9 cellular contexts compared by ENCODE assay signal in genomic region chr19:51016798-51017683, GRCh38. TPM values are rescaled to one million over a fixed set of nuclear protein-coding genes. Genes with fewer than 3 reads are reported as not detected.
A peak's percentile ranks its signal among the peaks of the same experiment; 100 is the strongest.
DNase-seq lines count a peak whose midpoint lies in the region; ATAC-seq and TF ChIP-seq lines count a peak whose summit lies in the region.
"Had no signal": no experiment of that assay in that cellular context is flagged by ENCODE, and none has a peak within 500 bp of the region (broad histone marks: within the 10 kb centered on the region; RNA-seq: fewer than 3 reads in every experiment).

No MANE protein-coding gene starts in this region.

- TF ChIP-seq CTCF in GM20000 (IDR thresholded peaks at IDR 0.05; ENCODE audit: extremely low read depth, missing control alignments) (peak; percentile 74), OCI-LY7 (conservative IDR thresholded peaks at IDR 0.05; ENCODE audit: low read length) (peak; percentile 74), retinal pigment epithelial cell (conservative IDR thresholded peaks at IDR 0.05; ENCODE audit: low read depth, low read length) (peak; percentile 81)

- DNase-seq in AG08396 (ENCODE audit: low spot score) = peak; percentile 68
- DNase-seq in GM20000 (ENCODE audit: low spot score) = peak; percentile 83
- peak; percentile 20 for DNase-seq in OCI-LY7 (ENCODE audit: low spot score)
- DNase-seq in adipocyte (ENCODE audit: low read depth) = peak; percentile 46
- peak; percentile 39 to 55 for DNase-seq in hippocampal formation (lab: John Stamatoyannopoulos, UW)
- no peak for DNase-seq in retinal pigment epithelial cell (ENCODE audit: low read depth)
- no peak for DNase-seq in NCI-H2081 (lab: John Stamatoyannopoulos, UW)

- H3K36me3 ChIP-seq in OCI-LY7 (ENCODE audit: insufficient read depth, low read length) = no peaks in the 10 kb centered on the region
- no peaks in the 10 kb centered on the region for H3K36me3 ChIP-seq in adipocyte (ENCODE audit: control insufficient read depth, insufficient read depth, low read length, severe bottlenecking)

- H3K9ac ChIP-seq in adipocyte (ENCODE audit: low read length) = no peak overlapping the region

- H3K9me2 ChIP-seq in OCI-LY7 (ENCODE audit: insufficient read depth, low read length) = no peaks in the 10 kb centered on the region

- POLR2A ChIA-PET in OCI-LY7 (lab: Charles Lee) = no interaction called here

- peaks cover 35% of the 10 kb centered on the region for H3K27me3 ChIP-seq in adipocyte (replicated peaks; ENCODE audit: control insufficient read depth, insufficient read depth, low read length)

- BruUV-seq in OCI-LY7 (replicated peaks; lab: Mats Ljungman, UMichigan) = no TSS peak

- CTCF ChIA-PET in OCI-LY7 (lab: Charles Lee; ENCODE audit: unreplicated experiment) = no interaction called here

- H3K27ac ChIP-seq in OCI-LY7 (ENCODE audit: low read depth, low read length, poor library complexity, severe bottlenecking) = no peak overlapping the region

- intact Hi-C loops in OCI-LY7 (cut with micrococcal nuclease; ENCODE audit: unreplicated experiment) = no loop called here

- no peak overlapping the region for H3K4me3 ChIP-seq in OCI-LY7 (ENCODE audit: low read depth, low read length, poor library complexity, severe bottlenecking)
- peak overlapping the region; percentile 54 for H3K4me3 ChIP-seq in adipocyte (ENCODE audit: low read length)
- peak overlapping the region; percentile 6 for H3K4me3 ChIP-seq in retinal pigment epithelial cell (ENCODE audit: low read length)

- ATAC-seq in GM21576 (IDR thresholded peaks at IDR 0.05; ENCODE audit: unreplicated experiment) = no peak

- H3K4me1 ChIP-seq in OCI-LY7 (ENCODE audit: insufficient read depth, low read length, poor library complexity, severe bottlenecking) (no peaks in the 10 kb centered on the region), adipocyte (ENCODE audit: control insufficient read depth, insufficient read depth, low read length) (peaks cover 7% of the 10 kb centered on the region)

- no peaks in the 10 kb centered on the region for H4K20me1 ChIP-seq in OCI-LY7 (ENCODE audit: insufficient read depth, low read length)

- no peaks in the 10 kb centered on the region for H3K79me2 ChIP-seq in OCI-LY7 (ENCODE audit: insufficient read depth, low read depth, low read length)

- no peak overlapping the region for H3K4me2 ChIP-seq in OCI-LY7 (ENCODE audit: low read length)

- no peak overlapping the region for H2AFZ ChIP-seq in OCI-LY7 (ENCODE audit: low read length)

- H3K9me3 ChIP-seq in OCI-LY7 (ENCODE audit: low read length) (no peaks in the 10 kb centered on the region), adipocyte (ENCODE audit: control insufficient read depth, low read length) (no peaks in the 10 kb centered on the region)

RNA-seq across cellular contexts. Expression of gene KLK10, which starts 2.5 kb away (rescaled TPM):
- total RNA-seq in OCI-LY7 (2014; rRNA removed; shearing (Covaris generic)) = not detected in 2 replicates
- total RNA-seq in OCI-LY7 (2022) = not detected in 2 replicates
- total RNA-seq: urinary bladder had no signal

RNA-seq across cellular contexts. Expression of gene KLK11, which starts 9.4 kb away (rescaled TPM):
- not detected in 2 replicates for total RNA-seq in OCI-LY7 (2014; rRNA removed; shearing (Covaris generic))
- total RNA-seq in OCI-LY7 (2022) = not detected in 2 replicates
- total RNA-seq: urinary bladder had no signal

RNA-seq across cellular contexts. Expression of gene KLK8, which starts 15.6 kb away (rescaled TPM):
- total RNA-seq in OCI-LY7 (2014; rRNA removed; shearing (Covaris generic)) = not detected in 2 replicates
- total RNA-seq in OCI-LY7 (2022) = not detected in 2 replicates
- total RNA-seq: urinary bladder had no signal

RNA-seq across cellular contexts. Expression of gene KLK12, which starts 17.8 kb away (rescaled TPM):
- total RNA-seq in OCI-LY7 (2014; rRNA removed; shearing (Covaris generic)) = not detected in 2 replicates
- not detected in 2 replicates for total RNA-seq in OCI-LY7 (2022)
- total RNA-seq: urinary bladder had no signal

RNA-seq across cellular contexts. Expression of gene KLK7, which starts 33.3 kb away (rescaled TPM):
- total RNA-seq in OCI-LY7 (2014; rRNA removed; shearing (Covaris generic)) = not detected in 2 replicates
- total RNA-seq in OCI-LY7 (2022) = not detected in 2 replicates

Comparison
In these comparisons a context has a peak if more than half of its experiments do, and no peak if none do; other contexts are left out.
1. DNase-seq: peak in AG08396 (single experiment), GM20000 (single experiment), OCI-LY7 (single experiment), adipocyte (single experiment) and hippocampal formation (2 of 2); none in retinal pigment epithelial cell (single experiment) and NCI-H2081 (0 of 2).
2. Peak in every context shown above with its lines, with median percentiles within 50 percentile points of each other: CTCF ChIP-seq.